In the genomic region with DNA sequence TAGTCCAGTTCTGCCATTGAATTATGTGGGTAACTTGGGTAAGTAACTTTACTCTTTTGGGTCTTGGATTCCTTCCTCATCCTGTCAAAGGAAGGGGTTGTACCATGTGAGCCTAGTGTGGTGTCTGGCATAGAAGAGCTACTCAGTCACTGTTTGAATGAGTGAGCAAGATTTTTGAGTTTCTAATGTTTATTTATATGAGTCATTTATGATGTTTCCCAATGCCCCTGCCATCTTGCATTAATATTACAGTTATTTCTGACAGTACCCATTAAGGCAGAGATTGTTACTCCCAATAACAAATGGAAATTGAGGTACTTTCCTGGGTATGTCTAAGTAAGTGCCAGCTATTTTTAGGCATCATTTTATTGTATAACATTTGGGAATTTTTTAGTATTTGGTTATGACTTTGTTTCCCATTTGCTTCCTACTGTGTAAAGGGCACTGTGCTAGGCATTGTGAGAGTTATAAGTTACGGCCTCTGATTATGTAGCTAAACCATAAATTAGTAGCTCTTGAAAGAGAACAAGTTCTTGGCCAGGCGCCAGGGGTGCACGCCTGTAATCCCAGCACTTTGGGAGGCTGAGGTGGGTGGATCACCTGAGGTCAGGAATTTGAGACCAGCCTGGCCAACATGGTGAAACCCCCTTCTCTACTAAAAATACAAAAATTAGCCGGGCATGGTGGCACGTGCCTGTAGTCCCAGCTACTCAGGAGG, we compare ENCODE assay signal across 16 cellular contexts. TPM values are rescaled to one million over a fixed set of nuclear protein-coding genes. Genes with fewer than 3 reads are reported as not detected.
DNase-seq lines count a peak whose midpoint lies in the region; ATAC-seq lines count a peak whose summit lies in the region.
"Had no signal": no experiment of that assay in that cellular context is flagged by ENCODE, and none has a peak within 500 bp of the region (broad histone marks: within the 10 kb centered on the region; RNA-seq: fewer than 3 reads in every experiment).

No MANE protein-coding gene starts in this region.

- H3K4me1 Mint-ChIP-seq in activated naive CD4-positive, alpha-beta T cell treated with anti-CD3 and anti-CD28 coated beads, Interleukin-2, amount 50 U/mL, for 24 hours: peaks cover 13% of the 10 kb centered on the region
- H3K4me1 Mint-ChIP-seq in activated naive CD4-positive, alpha-beta T cell treated with anti-CD3 and anti-CD28 coated beads for 36 hours (ENCODE audit: low read depth): peaks cover 6% of the 10 kb centered on the region
- H3K4me1 Mint-ChIP-seq in stimulated activated effector memory CD8-positive, alpha-beta T cell treated with anti-CD3 and anti-CD28 coated beads, Interleukin-12 subunit alpha, Interleukin-12 subunit beta, amount 100 ng/mL, for 72 hours: peaks cover 14% of the 10 kb centered on the region

- H3K27ac Mint-ChIP-seq in activated naive CD4-positive, alpha-beta T cell treated with anti-CD3 and anti-CD28 coated beads, Interleukin-2, amount 50 U/mL, for 24 hours: peak overlapping the region; percentile 14
- H3K27ac Mint-ChIP-seq in activated naive CD4-positive, alpha-beta T cell treated with anti-CD3 and anti-CD28 coated beads for 36 hours: no peak overlapping the region
- H3K27ac Mint-ChIP-seq in stimulated activated effector memory CD8-positive, alpha-beta T cell treated with anti-CD3 and anti-CD28 coated beads, Interleukin-12 subunit alpha, Interleukin-12 subunit beta, amount 100 ng/mL, for 72 hours: peak overlapping the region; percentile 13
- H3K27ac Mint-ChIP-seq: activated naive CD8-positive, alpha-beta T cell; type B pancreatic cell had no signal

- DNase-seq in activated naive CD4-positive, alpha-beta T cell treated with anti-CD3 and anti-CD28 coated beads for 36 hours: no peak
- DNase-seq in RKO (ENCODE audit: low spot score): peak; percentile 28
- DNase-seq in stimulated activated effector memory CD8-positive, alpha-beta T cell treated with anti-CD3 and anti-CD28 coated beads, Interleukin-12 subunit alpha, Interleukin-12 subunit beta, amount 100 ng/mL, for 72 hours (ENCODE audit: low spot score in 2 of 2): no peak
- DNase-seq in NCI-H1092 treated with DMSO at 0.1 percent for 48 hours (lab: John Stamatoyannopoulos, UW): no peak
- DNase-seq in iPS-NIHi7 (ENCODE audit: extremely low spot score): no peak
- no peak for DNase-seq in NCI-H1092 (lab: John Stamatoyannopoulos, UW)
- DNase-seq: cortex of kidney, NCI-H1048, NCI-H524 treated with DMSO at 0.1 percent for 48 hours, posterior cingulate gyrus, SJCRH30 had no signal

- H3K36me3 Mint-ChIP-seq in activated naive CD4-positive, alpha-beta T cell treated with anti-CD3 and anti-CD28 coated beads, Interleukin-2, amount 50 U/mL, for 24 hours: peaks cover 25% of the 10 kb centered on the region
- H3K36me3 Mint-ChIP-seq in activated naive CD4-positive, alpha-beta T cell treated with anti-CD3 and anti-CD28 coated beads for 36 hours (ENCODE audit: low read depth): peaks cover 21% of the 10 kb centered on the region
- peaks cover 61% of the 10 kb centered on the region for H3K36me3 Mint-ChIP-seq in stimulated activated effector memory CD8-positive, alpha-beta T cell treated with anti-CD3 and anti-CD28 coated beads, Interleukin-12 subunit alpha, Interleukin-12 subunit beta, amount 100 ng/mL, for 72 hours

- H3K9me3 Mint-ChIP-seq in activated naive CD4-positive, alpha-beta T cell treated with anti-CD3 and anti-CD28 coated beads, Interleukin-2, amount 50 U/mL, for 24 hours: no peaks in the 10 kb centered on the region
- no peaks in the 10 kb centered on the region for H3K9me3 Mint-ChIP-seq in activated naive CD4-positive, alpha-beta T cell treated with anti-CD3 and anti-CD28 coated beads for 36 hours
- H3K9me3 Mint-ChIP-seq in stimulated activated effector memory CD8-positive, alpha-beta T cell treated with anti-CD3 and anti-CD28 coated beads, Interleukin-12 subunit alpha, Interleukin-12 subunit beta, amount 100 ng/mL, for 72 hours: no peaks in the 10 kb centered on the region
- H3K9me3 Mint-ChIP-seq: type B pancreatic cell had no signal

- CTCF ChIA-PET in activated naive CD4-positive, alpha-beta T cell treated with anti-CD3 and anti-CD28 coated beads for 36 hours (lab: Charles Lee): no interaction called here

- intact Hi-C loops in activated naive CD4-positive, alpha-beta T cell treated with anti-CD3 and anti-CD28 coated beads for 36 hours (cut with micrococcal nuclease): no loop called here

- no peaks in the 10 kb centered on the region for H3K27me3 Mint-ChIP-seq in activated naive CD4-positive, alpha-beta T cell treated with anti-CD3 and anti-CD28 coated beads, Interleukin-2, amount 50 U/mL, for 24 hours
- H3K27me3 Mint-ChIP-seq in activated naive CD4-positive, alpha-beta T cell treated with anti-CD3 and anti-CD28 coated beads for 36 hours (ENCODE audit: low read depth): no peaks in the 10 kb centered on the region
- H3K27me3 Mint-ChIP-seq: activated naive CD8-positive, alpha-beta T cell; type B pancreatic cell had no signal

- peak; percentile 62 for ATAC-seq in esophagus mucosa
- ATAC-seq in stimulated activated effector memory CD8-positive, alpha-beta T cell treated with anti-CD3 and anti-CD28 coated beads, Interleukin-12 subunit alpha, Interleukin-12 subunit beta, amount 100 ng/mL, for 72 hours: no peak
- ATAC-seq: gastroesophageal sphincter had no signal

- no peak overlapping the region for H3K4me3 Mint-ChIP-seq in activated naive CD4-positive, alpha-beta T cell treated with anti-CD3 and anti-CD28 coated beads, Interleukin-2, amount 50 U/mL, for 24 hours
- no peak overlapping the region for H3K4me3 Mint-ChIP-seq in activated naive CD4-positive, alpha-beta T cell treated with anti-CD3 and anti-CD28 coated beads for 36 hours
- H3K4me3 Mint-ChIP-seq in stimulated activated effector memory CD8-positive, alpha-beta T cell treated with anti-CD3 and anti-CD28 coated beads, Interleukin-12 subunit alpha, Interleukin-12 subunit beta, amount 100 ng/mL, for 72 hours: no peak overlapping the region
- H3K4me3 Mint-ChIP-seq: activated naive CD8-positive, alpha-beta T cell; type B pancreatic cell had no signal

RNA-seq across cellular contexts. Expression of a gene that starts 23.5 kb away (rescaled TPM):
- total RNA-seq in activated naive CD4-positive, alpha-beta T cell treated with anti-CD3 and anti-CD28 coated beads for 36 hours: 1 to 10 TPM; 6.0 to 7.0 TPM
- 14.1 TPM for total RNA-seq in esophagus mucosa

RNA-seq across cellular contexts. Expression of a gene that starts 51.7 kb away (rescaled TPM):
- 1,000 to 10,000 TPM; 2,861 to 2,959 TPM for total RNA-seq in activated naive CD4-positive, alpha-beta T cell treated with anti-CD3 and anti-CD28 coated beads for 36 hours
- total RNA-seq in esophagus mucosa: 1,347 TPM

RNA-seq across cellular contexts. Expression of a gene that starts 51.8 kb away (rescaled TPM):
- 1 to 10 TPM; 2.4 to 3.1 TPM for total RNA-seq in activated naive CD4-positive, alpha-beta T cell treated with anti-CD3 and anti-CD28 coated beads for 36 hours
- total RNA-seq in esophagus mucosa: 4.1 TPM
